ENCODE assay signal across 9 cellular contexts in genomic region chr18:8754995-8755955, GRCh38. TPM values are rescaled to one million over a fixed set of nuclear protein-coding genes. Genes with fewer than 3 reads are reported as not detected.
DNase-seq lines count a peak whose midpoint lies in the region; ATAC-seq and TF ChIP-seq lines count a peak whose summit lies in the region.
"Had no signal": no experiment of that assay in that cellular context is flagged by ENCODE, and none has a peak within 500 bp of the region (broad histone marks: within the 10 kb centered on the region; RNA-seq: fewer than 3 reads in every experiment).

No MANE protein-coding gene starts in this region.

- ATAC-seq in GM18858 (IDR thresholded peaks at IDR 0.05; ENCODE audit: unreplicated experiment) (peak; percentile 60), upper lobe of left lung (ENCODE audit: low FRiP score in 2 of 2) (no peak), GM21825 (IDR thresholded peaks at IDR 0.05; ENCODE audit: unreplicated experiment) (no peak), aorta (ENCODE audit: low FRiP score) (no peak)
- ATAC-seq in activated naive CD8-positive, alpha-beta T cell treated with anti-CD3 and anti-CD28 coated beads, Interleukin-2, amount 10 ng/mL, durations not matched to agents 7 days and 5 days (ENCODE audit: low read depth) = peak; percentile 98

- no peaks in the 10 kb centered on the region for H3K9me3 Mint-ChIP-seq in activated naive CD8-positive, alpha-beta T cell treated with anti-CD3 and anti-CD28 coated beads, Interleukin-2, amount 10 ng/mL, durations not matched to agents 7 days and 5 days

- H3K4me3 Mint-ChIP-seq in activated naive CD8-positive, alpha-beta T cell treated with anti-CD3 and anti-CD28 coated beads, Interleukin-2, amount 10 ng/mL, durations not matched to agents 7 days and 5 days = peak overlapping the region; percentile 79

- H3K4me1 ChIP-seq in upper lobe of left lung = no peaks in the 10 kb centered on the region
- no peaks in the 10 kb centered on the region for H3K4me1 ChIP-seq in aorta (ENCODE audit: control insufficient read depth in 1 of 2, insufficient read depth in 2 of 2, low read length in 2 of 2)

- no peak for TF ChIP-seq EP300 in upper lobe of left lung (IDR thresholded peaks at IDR 0.05)

- intact Hi-C loops in aorta (cut with DNase I) = no loop called here

- H3K36me3 Mint-ChIP-seq in activated naive CD8-positive, alpha-beta T cell treated with anti-CD3 and anti-CD28 coated beads, Interleukin-2, amount 10 ng/mL, durations not matched to agents 7 days and 5 days = no peaks in the 10 kb centered on the region

- H3K27ac ChIP-seq in upper lobe of left lung = no peak overlapping the region
- H3K27ac ChIP-seq in aorta (ENCODE audit: low read depth in 1 of 2, low read length in 2 of 2) = no peak overlapping the region
- H3K27ac ChIP-seq: HL-60 had no signal

- TF ChIP-seq POLR2A in upper lobe of left lung (IDR thresholded peaks at IDR 0.05) = no peak

- H3K27me3 ChIP-seq in upper lobe of left lung (no peaks in the 10 kb centered on the region), aorta (ENCODE audit: control insufficient read depth in 1 of 2, insufficient read depth in 2 of 2, low read length in 1 of 2) (no peaks in the 10 kb centered on the region)

- no peak overlapping the region for H3K4me3 ChIP-seq in upper lobe of left lung
- no peak overlapping the region for H3K4me3 ChIP-seq in aorta (ENCODE audit: low read length in 2 of 2)

- H3K36me3 ChIP-seq in upper lobe of left lung = no peaks in the 10 kb centered on the region
- no peaks in the 10 kb centered on the region for H3K36me3 ChIP-seq in aorta (ENCODE audit: control insufficient read depth in 1 of 2, insufficient read depth in 2 of 2, low read length in 1 of 2)

- POLR2A ChIA-PET in activated naive CD8-positive, alpha-beta T cell treated with anti-CD3 and anti-CD28 coated beads, Interleukin-2, amount 10 ng/mL, durations not matched to agents 7 days and 5 days (lab: Charles Lee) = no interaction called here

- peak; percentile 87 for DNase-seq in M059J (ENCODE audit: low read depth)
- DNase-seq in activated naive CD8-positive, alpha-beta T cell treated with anti-CD3 and anti-CD28 coated beads, Interleukin-2, amount 10 ng/mL, durations not matched to agents 7 days and 5 days = peak; percentile 47
- DNase-seq in stimulated activated CD4-positive, alpha-beta T cell treated with anti-CD3 and anti-CD28 coated beads, Interleukin-2, amount 100 ng/mL, for 4 hours (ENCODE audit: low read depth) = peak; percentile 16
- DNase-seq in SW 1271 (lab: John Stamatoyannopoulos, UW) = no peak
- no peak for DNase-seq in upper lobe of left lung
- DNase-seq in aorta = no peak

- H3K27ac Mint-ChIP-seq in activated naive CD8-positive, alpha-beta T cell treated with anti-CD3 and anti-CD28 coated beads, Interleukin-2, amount 10 ng/mL, durations not matched to agents 7 days and 5 days = peak overlapping the region; percentile 88

- H3K9me3 ChIP-seq in upper lobe of left lung (no peaks in the 10 kb centered on the region), aorta (ENCODE audit: control insufficient read depth, low read length) (no peaks in the 10 kb centered on the region)

- 88 to 89% methylated on average over 20 of the region's 20 CpGs for WGBS in upper lobe of left lung, 2 donors
- 94 to 96% methylated on average over 20 of the region's 20 CpGs for WGBS in aorta, 2 donors

- peaks cover 20% of the 10 kb centered on the region for H3K4me1 Mint-ChIP-seq in activated naive CD8-positive, alpha-beta T cell treated with anti-CD3 and anti-CD28 coated beads, Interleukin-2, amount 10 ng/mL, durations not matched to agents 7 days and 5 days

- TF ChIP-seq CTCF in upper lobe of left lung (IDR thresholded peaks at IDR 0.05) = no peak

- peaks cover 22% of the 10 kb centered on the region for H3K27me3 Mint-ChIP-seq in activated naive CD8-positive, alpha-beta T cell treated with anti-CD3 and anti-CD28 coated beads, Interleukin-2, amount 10 ng/mL, durations not matched to agents 7 days and 5 days

RNA-seq across cellular contexts. Expression of gene MTCL1, which starts 49.9 kb away (rescaled TPM):
- 16.0 and 28.2 TPM in 2 replicates for total RNA-seq in M059J (2014; rRNA removed; shearing (Covaris generic))
- total RNA-seq in activated naive CD8-positive, alpha-beta T cell treated with anti-CD3 and anti-CD28 coated beads, Interleukin-2, amount 10 ng/mL, durations not matched to agents 7 days and 5 days = under 1 TPM; 0.43 to 0.69 TPM
- total RNA-seq in upper lobe of left lung (10 to 100 TPM in 2 of 6 donors, 1 to 10 TPM in 4; 4.5 to 17.9 (median 8.1) TPM), aorta (10 to 100 TPM; 10.5 to 14.2 TPM)
- 1 to 10 TPM in 1 of 2 donors, under 1 TPM in 1; 0.75 to 1.9 TPM for polyA plus RNA-seq in aorta

Comparison
In these comparisons a context has a peak if more than half of its experiments do, and no peak if none do; other contexts are left out.
1. ATAC-seq: peak in GM18858 (single experiment) and activated naive CD8-positive, alpha-beta T cell treated with anti-CD3 and anti-CD28 coated beads, Interleukin-2, amount 10 ng/mL, durations not matched to agents 7 days and 5 days (single experiment); none in upper lobe of left lung (0 of 2), GM21825 (single experiment) and aorta (single experiment).
2. DNase-seq: peak in M059J (single experiment), activated naive CD8-positive, alpha-beta T cell treated with anti-CD3 and anti-CD28 coated beads, Interleukin-2, amount 10 ng/mL, durations not matched to agents 7 days and 5 days (single experiment) and stimulated activated CD4-positive, alpha-beta T cell treated with anti-CD3 and anti-CD28 coated beads, Interleukin-2, amount 100 ng/mL, for 4 hours (single experiment); none in SW 1271 (0 of 2), upper lobe of left lung (0 of 2) and aorta (0 of 2).